ENCODE assay signal across 8 cellular contexts in genomic region chr14:39114073-39114838, GRCh38. TPM values are rescaled to one million over a fixed set of nuclear protein-coding genes. Genes with fewer than 3 reads are reported as not detected.
DNase-seq lines count a peak whose midpoint lies in the region; ATAC-seq and TF ChIP-seq lines count a peak whose summit lies in the region.

Gene GEMIN2 (plus strand): TSS chr14:39114323. CDS start chr14:39114339, 16 bp downstream.

- H3K27ac ChIP-seq in PC-3 (ENCODE audit: low read length): peak within 1 kb of the TSS; percentile 56

- H3K9ac ChIP-seq in PC-3 (ENCODE audit: low read length): peak within 1 kb of the TSS; percentile 77

- H3K4me3 ChIP-seq in PC-3 (ENCODE audit: low read length): peak within 1 kb of the TSS; percentile 90
- H3K4me3 ChIP-seq in epithelial cell of proximal tubule (ENCODE audit: low read depth, low read length): peak within 1 kb of the TSS; percentile 74

- CTCF ChIA-PET in PC-3 (lab: Charles Lee): interaction anchor here (0.5 to 1.0 kb wide), 4 partner anchors 54 to 802 kb away, joined by 3 to 6 read pairs (median 3); partner anchors contain the start of gene TRAPPC6B

- ATAC-seq in GM21576 (IDR thresholded peaks at IDR 0.05; ENCODE audit: unreplicated experiment) (peak; percentile 88), PC-3 (peak; percentile 98)

- TSS peak; percentile 78 for BruUV-seq in PC-3 (replicated peaks; lab: Mats Ljungman, UMichigan)

- no peak; the same call in 1 of the 2 replicates for TF ChIP-seq EP300 in Ishikawa (IDR thresholded peaks at IDR 0.05; ENCODE audit: borderline replicate concordance)

- no peaks in the 10 kb centered on the region for H4K20me1 ChIP-seq in PC-3 (ENCODE audit: low read length)

- peak; percentile 85 for DNase-seq in DMS114 treated with DMSO at 0.1 percent for 48 hours (lab: John Stamatoyannopoulos, UW; ENCODE audit: unreplicated experiment)
- DNase-seq in PC-3: peak; percentile 97
- DNase-seq in activated T-cell treated with anti-CD3 and anti-CD28 coated beads for 48 hours (ENCODE audit: low read depth): peak; percentile 92
- DNase-seq in epithelial cell of proximal tubule (ENCODE audit: low read depth): peak; percentile 68
- peak; percentile 97 for DNase-seq in mucosa of gallbladder (ENCODE audit: low spot score)
- DNase-seq in stimulated activated CD8-positive, alpha-beta memory T cell treated with anti-CD3 and anti-CD28 coated beads, Interleukin-4, amount 100 ng/mL, for 4 hours (ENCODE audit: low read depth in 2 of 2, low spot score in 1 of 2): peak; percentile 88 to 90

- no peak for TF ChIP-seq CTCF in PC-3 (conservative IDR thresholded peaks at IDR 0.05; ENCODE audit: low read depth, low read length)
- TF ChIP-seq CTCF in epithelial cell of proximal tubule (conservative IDR thresholded peaks at IDR 0.05; ENCODE audit: low read depth, low read length): no peak

- H3K4me2 ChIP-seq in PC-3 (ENCODE audit: low read length): peak within 1 kb of the TSS; percentile 97

- no peaks in the 10 kb centered on the region for H3F3A ChIP-seq in PC-3 (ENCODE audit: low read length, unreplicated experiment)

- H3K9me3 ChIP-seq in PC-3 (ENCODE audit: low read length): no peaks in the 10 kb centered on the region

- H3K79me2 ChIP-seq in PC-3 (ENCODE audit: low read length): peaks cover 22% of the 10 kb centered on the region

- H3K27me3 ChIP-seq in PC-3 (ENCODE audit: low read length): no peaks in the 10 kb centered on the region

- TF ChIP-seq RAD21 in Ishikawa (IDR thresholded peaks at IDR 0.05; ENCODE audit: low read depth): no peak

- peaks cover 3% of the 10 kb centered on the region; the same call in 1 of the 2 replicates for H3K36me3 ChIP-seq in PC-3 (ENCODE audit: low read depth, low read length)

- H3K4me1 ChIP-seq in PC-3 (ENCODE audit: insufficient read depth, low read length): peaks cover 15% of the 10 kb centered on the region

- H3K9me2 ChIP-seq in PC-3 (replicated peaks; ENCODE audit: low read length): no peaks in the 10 kb centered on the region

- peak within 1 kb of the TSS; percentile 95 for H2AFZ ChIP-seq in PC-3 (ENCODE audit: low read length)

- POLR2A ChIA-PET in PC-3 (lab: Charles Lee; ENCODE audit: unreplicated experiment): interaction anchor here (0.6 to 1.9 kb wide), 5 partner anchors 9 to 176 kb away, joined by 5 to 17 read pairs (median 7); partner anchors contain the start of genes SEC23A and TRAPPC6B

- intact Hi-C loops in PC-3 (cut with micrococcal nuclease): loop anchor here (2.0 kb wide), 2 partner anchors 57 to 313 kb away; partner anchors contain the start of gene TRAPPC6B

TF ChIP-seq in Ishikawa, 13 proteins besides CTCF, POLR2A, EP300 and RAD21:
- TF ChIP-seq MAX (IDR thresholded peaks at IDR 0.05) (peak; percentile 73), FOXM1 (IDR thresholded peaks at IDR 0.05; ENCODE audit: borderline replicate concordance, low read depth) (peak; percentile 12; the same call in 1 of the 2 replicates), TEAD4 (IDR thresholded peaks at IDR 0.05) (0 out of 2 replicates have a peak, but pooled peaks have one; percentile 12), TCF12 (IDR thresholded peaks at IDR 0.05; ENCODE audit: low read depth) (peak; percentile 17; the same call in 1 of the 2 replicates), EGR1 (IDR thresholded peaks at IDR 0.05) (no peak), NFIC (IDR thresholded peaks at IDR 0.05) (no peak), ZBTB7A (IDR thresholded peaks at IDR 0.05; ENCODE audit: low read depth) (no peak), YY1 (IDR thresholded peaks at IDR 0.05; ENCODE audit: low read depth) (peak; percentile 87), TAF1 (IDR thresholded peaks at IDR 0.05; ENCODE audit: low read depth) (peak; percentile 78), CEBPB (IDR thresholded peaks at IDR 0.05) (no peak)

RNA-seq across cellular contexts. Expression of gene GEMIN2, which starts in this region (rescaled TPM):
- total RNA-seq in PC-3 (2014; rRNA removed) (42.7 and 48.1 TPM in 2 replicates), epithelial cell of proximal tubule (49.0 and 51.9 TPM in 2 replicates), mucosa of gallbladder (9.4 TPM)

Comparison
In these comparisons a context has a peak if more than half of its experiments do, and no peak if none do; other contexts are left out.
1. Peak in every context shown above with its lines: DNase-seq, ATAC-seq, H3K4me3 ChIP-seq and H3K27ac ChIP-seq.